Comparison of ENCODE assay signal across 9 cellular contexts in the genomic region with DNA sequence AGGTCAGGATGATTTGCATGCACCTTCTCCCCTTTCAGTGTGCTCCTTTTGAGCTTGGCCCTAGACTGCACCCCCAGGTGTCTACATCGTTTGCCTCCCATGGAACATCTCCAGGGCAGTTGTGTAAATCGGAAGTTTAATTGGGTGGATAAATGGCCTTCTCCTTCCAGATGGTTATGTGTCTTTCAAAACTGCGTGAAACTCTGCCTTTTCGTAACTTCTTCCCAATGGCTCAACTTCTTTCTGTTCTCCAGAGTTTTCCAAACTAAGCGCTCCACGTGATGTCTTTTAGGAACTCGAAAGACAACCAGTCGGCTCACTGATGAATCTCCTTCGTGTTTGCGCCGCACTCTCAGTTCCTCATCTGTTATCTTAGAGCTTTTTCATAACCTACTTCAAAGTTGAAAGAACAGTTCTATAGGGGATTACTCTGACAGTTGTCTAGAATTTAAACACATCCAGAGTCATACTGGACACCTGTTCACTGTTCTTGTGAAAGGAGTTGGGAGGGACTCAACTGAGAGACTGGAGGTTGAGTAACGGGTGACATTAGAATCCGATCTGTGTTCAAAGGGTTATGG. TPM values are rescaled to one million over a fixed set of nuclear protein-coding genes. Genes with fewer than 3 reads are reported as not detected.
DNase-seq lines count a peak whose midpoint lies in the region; ATAC-seq, FAIRE-seq and TF ChIP-seq lines count a peak whose summit lies in the region.
"Had no signal": no experiment of that assay in that cellular context is flagged by ENCODE, and none has a peak within 500 bp of the region (broad histone marks: within the 10 kb centered on the region; RNA-seq: fewer than 3 reads in every experiment).

No MANE protein-coding gene starts in this region.

- TF ChIP-seq POLR2A in testis (IDR thresholded peaks at IDR 0.05) = no peak

- CTCF ChIA-PET in activated naive CD4-positive, alpha-beta T cell treated with anti-CD3 and anti-CD28 coated beads, Interleukin-2, amount 10 ng/mL, durations not matched to agents 7 days and 5 days (lab: Charles Lee) = no interaction called here
- CTCF ChIA-PET in activated B cell treated with CpG ODN at 0.5 μM for 24 hours (lab: Charles Lee) = no interaction called here

- H3K4me1 Mint-ChIP-seq in activated naive CD4-positive, alpha-beta T cell treated with anti-CD3 and anti-CD28 coated beads, Interleukin-2, amount 10 ng/mL, durations not matched to agents 7 days and 5 days = peaks cover 11% of the 10 kb centered on the region
- peaks cover 12% of the 10 kb centered on the region for H3K4me1 Mint-ChIP-seq in activated B cell treated with CpG ODN at 0.5 μM for 24 hours

- H3K36me3 ChIP-seq in keratinocyte (ENCODE audit: control insufficient read depth in 2 of 2, extremely low read depth in 1 of 2, insufficient read depth in 2 of 2, low read length in 2 of 2) = no peaks in the 10 kb centered on the region
- no peaks in the 10 kb centered on the region for H3K36me3 ChIP-seq in testis (ENCODE audit: low read depth, missing control alignments)
- H3K36me3 ChIP-seq: BLaER1 treated with 17β-estradiol and CSF1 and Interleukin-3, amounts not matched to agents 10 nM and 100 nM had no signal

- H3K9me3 Mint-ChIP-seq in activated naive CD4-positive, alpha-beta T cell treated with anti-CD3 and anti-CD28 coated beads, Interleukin-2, amount 10 ng/mL, durations not matched to agents 7 days and 5 days = no peaks in the 10 kb centered on the region
- no peaks in the 10 kb centered on the region for H3K9me3 Mint-ChIP-seq in activated B cell treated with CpG ODN at 0.5 μM for 24 hours

- no peaks in the 10 kb centered on the region for H3K9me3 ChIP-seq in keratinocyte (ENCODE audit: control insufficient read depth, low read depth, low read length)
- H3K9me3 ChIP-seq in testis = no peaks in the 10 kb centered on the region

- H4K20me1 ChIP-seq in keratinocyte (ENCODE audit: control insufficient read depth, extremely low read depth, insufficient read depth, low read length) = no peaks in the 10 kb centered on the region
- H4K20me1 ChIP-seq: BLaER1 treated with 17β-estradiol and CSF1 and Interleukin-3, amounts not matched to agents 10 nM and 100 nM had no signal

- peaks cover 39% of the 10 kb centered on the region for H3K27me3 Mint-ChIP-seq in activated naive CD4-positive, alpha-beta T cell treated with anti-CD3 and anti-CD28 coated beads, Interleukin-2, amount 10 ng/mL, durations not matched to agents 7 days and 5 days
- peaks cover 35% of the 10 kb centered on the region for H3K27me3 Mint-ChIP-seq in activated B cell treated with CpG ODN at 0.5 μM for 24 hours

- peak overlapping the region; percentile 88 for H3K4me2 ChIP-seq in keratinocyte (ENCODE audit: control insufficient read depth, extremely low read depth, insufficient read depth, low read depth, low read length)
- H3K4me2 ChIP-seq: BLaER1 treated with 17β-estradiol and CSF1 and Interleukin-3, amounts not matched to agents 10 nM and 100 nM had no signal

- peak overlapping the region; percentile 50 for H3K9ac ChIP-seq in keratinocyte (ENCODE audit: control insufficient read depth, extremely low read depth, insufficient read depth, low read length)
- H3K9ac ChIP-seq: BLaER1 treated with 17β-estradiol and CSF1 and Interleukin-3, amounts not matched to agents 10 nM and 100 nM had no signal

- POLR2A ChIA-PET in activated B cell treated with CpG ODN at 0.5 μM for 24 hours (lab: Charles Lee) = no interaction called here

- no peak for ATAC-seq in activated B cell treated with CpG ODN at 0.5 μM for 24 hours (ENCODE audit: low read depth)

- whole genome bisulfite sequencing in testis, 2 donors = 42 to 45% methylated on average over 13 of the region's 13 CpGs

- dilution Hi-C loops in keratinocyte (cut with MboI; ENCODE audit: extremely low pct_ligation_motif_present, low sequenced_read_pairs) = no loop called here

- no peak overlapping the region for H3K27ac Mint-ChIP-seq in activated naive CD4-positive, alpha-beta T cell treated with anti-CD3 and anti-CD28 coated beads, Interleukin-2, amount 10 ng/mL, durations not matched to agents 7 days and 5 days
- H3K27ac Mint-ChIP-seq in activated B cell treated with CpG ODN at 0.5 μM for 24 hours = no peak overlapping the region

- no peaks in the 10 kb centered on the region for H3K79me2 ChIP-seq in keratinocyte (ENCODE audit: control insufficient read depth, insufficient read depth, low read length)

- TF ChIP-seq CTCF in activated B cell treated with CpG ODN at 0.5 μM for 24 hours (IDR thresholded peaks at IDR 0.05) (no peak), keratinocyte (optimal IDR thresholded peaks at IDR 0.05 in 1 of 3, IDR thresholded peaks at IDR 0.05 in 1 of 3, conservative IDR thresholded peaks at IDR 0.05 in 1 of 3; ENCODE audit: extremely low read depth in 1 of 3, insufficient read depth in 2 of 3, low read length in 3 of 3) (no peak), testis (IDR thresholded peaks at IDR 0.05) (no peak)

- H3K36me3 Mint-ChIP-seq in activated naive CD4-positive, alpha-beta T cell treated with anti-CD3 and anti-CD28 coated beads, Interleukin-2, amount 10 ng/mL, durations not matched to agents 7 days and 5 days = peaks cover 1% of the 10 kb centered on the region
- no peaks in the 10 kb centered on the region for H3K36me3 Mint-ChIP-seq in activated B cell treated with CpG ODN at 0.5 μM for 24 hours (ENCODE audit: low read depth)

- H3K27ac ChIP-seq in keratinocyte (ENCODE audit: control insufficient read depth, insufficient read depth, low read length) = no peak overlapping the region
- no peak overlapping the region for H3K27ac ChIP-seq in testis
- H3K27ac ChIP-seq: BLaER1 treated with 17β-estradiol and CSF1 and Interleukin-3, amounts not matched to agents 10 nM and 100 nM had no signal

- FAIRE-seq in keratinocyte (lab: Jason Lieb, UNC) = no peak

- H3K4me3 ChIP-seq in keratinocyte (ENCODE audit: control insufficient read depth in 2 of 3, extremely low read depth in 1 of 3, insufficient read depth in 2 of 3, low read depth in 1 of 3, low read length in 3 of 3) (peak overlapping the region; percentile 34 to 71 (median 68)), testis (peak overlapping the region; percentile 8 to 18)
- H3K4me3 ChIP-seq: BLaER1 treated with 17β-estradiol and CSF1 and Interleukin-3, amounts not matched to agents 10 nM and 100 nM had no signal

- H3K4me3 Mint-ChIP-seq in activated naive CD4-positive, alpha-beta T cell treated with anti-CD3 and anti-CD28 coated beads, Interleukin-2, amount 10 ng/mL, durations not matched to agents 7 days and 5 days = peak overlapping the region; percentile 31
- H3K4me3 Mint-ChIP-seq in activated B cell treated with CpG ODN at 0.5 μM for 24 hours = peak overlapping the region; percentile 54

- H2AFZ ChIP-seq in keratinocyte (ENCODE audit: control insufficient read depth, low read length) = peak overlapping the region; percentile 85

- no peak for DNase-seq in activated naive CD4-positive, alpha-beta T cell treated with anti-CD3 and anti-CD28 coated beads, Interleukin-2, amount 10 ng/mL, durations not matched to agents 7 days and 5 days
- no peak for DNase-seq in activated naive CD4-positive, alpha-beta T cell (lab: John Stamatoyannopoulos, UW)
- DNase-seq in activated B cell treated with CpG ODN at 0.5 μM for 24 hours (no peak), keratinocyte (ENCODE audit: low read depth, low spot score) (no peak), testis (no peak), NCI-H1105 (lab: John Stamatoyannopoulos, UW) (no peak), GF-D8 (lab: John Stamatoyannopoulos, UW) (no peak), posterior vena cava (ENCODE audit: low spot score) (no peak)

- H3K9me1 ChIP-seq in keratinocyte (ENCODE audit: control insufficient read depth, extremely low read depth, insufficient read depth, low read length) = no peaks in the 10 kb centered on the region

- intact Hi-C loops in activated B cell treated with CpG ODN at 0.5 μM for 24 hours (cut with micrococcal nuclease) = no loop called here
- intact Hi-C loops in testis (cut with DNase I; ENCODE audit: low total_unique reads) = no loop called here
- intact Hi-C loops in posterior vena cava (cut with DNase I) = no loop called here

- H3K27me3 ChIP-seq in keratinocyte (ENCODE audit: control insufficient read depth, extremely low read depth, insufficient read depth, low read length) = no peaks in the 10 kb centered on the region
- no peaks in the 10 kb centered on the region for H3K27me3 ChIP-seq in testis
- H3K27me3 ChIP-seq: BLaER1 treated with 17β-estradiol and CSF1 and Interleukin-3, amounts not matched to agents 10 nM and 100 nM had no signal

- H3K4me1 ChIP-seq in keratinocyte (ENCODE audit: control insufficient read depth, extremely low read depth, insufficient read depth, low read length) (peaks cover 4% of the 10 kb centered on the region), testis (no peaks in the 10 kb centered on the region)
- H3K4me1 ChIP-seq: BLaER1 treated with 17β-estradiol and CSF1 and Interleukin-3, amounts not matched to agents 10 nM and 100 nM had no signal

RNA-seq across cellular contexts. Expression of a gene that starts 1.8 kb away (rescaled TPM):
- total RNA-seq in activated B cell treated with CpG ODN at 0.5 μM for 24 hours (not detected in 2 replicates), testis (1 to 10 TPM; 2.6 to 4.6 TPM), posterior vena cava (not detected)
- polyA plus RNA-seq in keratinocyte (0.08 to 0.15 TPM (median 0.09 TPM) in 3 replicates), testis (ENCODE audit: insufficient read depth, low read depth, low replicate concordance) (0.90 TPM)
- not detected for polyA plus RNA-seq in keratinocyte (2011; ENCODE audit: low read depth)
- polyA plus RNA-seq in keratinocyte (2011; cell fraction: cytosol; rRNA removed) = 0.06 and 0.17 TPM in 2 replicates
- polyA plus RNA-seq in keratinocyte (2011; cell fraction: nucleus; rRNA removed) = 0.28 and 0.39 TPM in 2 replicates
- polyA plus RNA-seq in keratinocyte (2012; ENCODE audit: low replicate concordance) = 0.24 TPM in 1 of 2 replicates, not detected in the other
- 0.54 to 1.8 TPM in 2 of 3 replicates, not detected in the other for polyA minus RNA-seq in keratinocyte
- polyA minus RNA-seq in keratinocyte (2011; cell fraction: cytosol; rRNA and poly(A)+ RNA removed) = not detected
- polyA minus RNA-seq in keratinocyte (2011; cell fraction: nucleus; rRNA and poly(A)+ RNA removed) = 0.84 and 0.85 TPM in 2 replicates
